ENCODE assay signal across 1 cellular context in genomic region chr16:2388875-2389433, GRCh38.
TF ChIP-seq lines count a peak whose summit lies in the region.

No MANE protein-coding gene starts in this region.

TF ChIP-seq in HepG2, 621 proteins besides CTCF, POLR2A, EP300 and RAD21 (continued from another document and continues in another):
- TF ChIP-seq ZBTB40 (IDR thresholded peaks at IDR 0.05), result no peak
- peak; percentile 41; the same call in 1 of the 2 replicates for TF ChIP-seq ZBTB40 (CRISPR knock-in tag; IDR thresholded peaks at IDR 0.05)
- TF ChIP-seq ZBTB20 (CRISPR knock-in tag; IDR thresholded peaks at IDR 0.05; ENCODE audit: borderline replicate concordance, low read depth), result 0 out of 2 replicates have a peak, but pooled peaks have one; percentile 38
- no peak for TF ChIP-seq BORCS8-MEF2B (CRISPR knock-in tag; IDR thresholded peaks at IDR 0.05)
- no peak for TF ChIP-seq ZXDC (CRISPR knock-in tag; IDR thresholded peaks at IDR 0.05)
- no peak for TF ChIP-seq ZNF704 (CRISPR knock-in tag; IDR thresholded peaks at IDR 0.05; ENCODE audit: borderline replicate concordance)
- TF ChIP-seq RERE (CRISPR knock-in tag; IDR thresholded peaks at IDR 0.05; ENCODE audit: low read depth), result peak; percentile 68; the same call in 1 of the 2 replicates
- no peak for TF ChIP-seq ZNF639 (CRISPR knock-in tag; conservative IDR thresholded peaks at IDR 0.05)
- no peak for TF ChIP-seq HOXA5 (CRISPR knock-in tag; IDR thresholded peaks at IDR 0.05)
- TF ChIP-seq HIVEP1 (CRISPR knock-in tag; IDR thresholded peaks at IDR 0.05), result no peak
- TF ChIP-seq KAT2B (IDR thresholded peaks at IDR 0.05; ENCODE audit: borderline replicate concordance, low read depth, low read length), result no peak
- TF ChIP-seq ZNF703 (CRISPR knock-in tag; IDR thresholded peaks at IDR 0.05; ENCODE audit: borderline replicate concordance), result peak; percentile 72; the same call in 1 of the 2 replicates
- TF ChIP-seq NKX3-1 (CRISPR knock-in tag; IDR thresholded peaks at IDR 0.05), result no peak
- TF ChIP-seq BRD4 (CRISPR knock-in tag; IDR thresholded peaks at IDR 0.05), result no peak
- 0 out of 2 replicates have a peak, but pooled peaks have one; percentile 35 for TF ChIP-seq ZNF350 (CRISPR knock-in tag; IDR thresholded peaks at IDR 0.05; ENCODE audit: borderline replicate concordance, low read depth)
- no peak for TF ChIP-seq SRSF1 (optimal IDR thresholded peaks at IDR 0.05; ENCODE audit: low read depth, low read length)
- TF ChIP-seq NR2F2 (IDR thresholded peaks at IDR 0.05; ENCODE audit: borderline replicate concordance, low read depth), result peak; percentile 36; the same call in 1 of the 2 replicates
- peak; percentile 61; the same call in 1 of the 2 replicates for TF ChIP-seq ZNF503 (CRISPR knock-in tag; IDR thresholded peaks at IDR 0.05)
- TF ChIP-seq HMGXB3 (CRISPR knock-in tag; IDR thresholded peaks at IDR 0.05; ENCODE audit: borderline replicate concordance), result no peak
- no peak for TF ChIP-seq GPBP1L1 (CRISPR knock-in tag; IDR thresholded peaks at IDR 0.05)
- TF ChIP-seq ZIK1 (CRISPR knock-in tag; IDR thresholded peaks at IDR 0.05; ENCODE audit: borderline replicate concordance, low read depth), result no peak
